In the genomic region with DNA sequence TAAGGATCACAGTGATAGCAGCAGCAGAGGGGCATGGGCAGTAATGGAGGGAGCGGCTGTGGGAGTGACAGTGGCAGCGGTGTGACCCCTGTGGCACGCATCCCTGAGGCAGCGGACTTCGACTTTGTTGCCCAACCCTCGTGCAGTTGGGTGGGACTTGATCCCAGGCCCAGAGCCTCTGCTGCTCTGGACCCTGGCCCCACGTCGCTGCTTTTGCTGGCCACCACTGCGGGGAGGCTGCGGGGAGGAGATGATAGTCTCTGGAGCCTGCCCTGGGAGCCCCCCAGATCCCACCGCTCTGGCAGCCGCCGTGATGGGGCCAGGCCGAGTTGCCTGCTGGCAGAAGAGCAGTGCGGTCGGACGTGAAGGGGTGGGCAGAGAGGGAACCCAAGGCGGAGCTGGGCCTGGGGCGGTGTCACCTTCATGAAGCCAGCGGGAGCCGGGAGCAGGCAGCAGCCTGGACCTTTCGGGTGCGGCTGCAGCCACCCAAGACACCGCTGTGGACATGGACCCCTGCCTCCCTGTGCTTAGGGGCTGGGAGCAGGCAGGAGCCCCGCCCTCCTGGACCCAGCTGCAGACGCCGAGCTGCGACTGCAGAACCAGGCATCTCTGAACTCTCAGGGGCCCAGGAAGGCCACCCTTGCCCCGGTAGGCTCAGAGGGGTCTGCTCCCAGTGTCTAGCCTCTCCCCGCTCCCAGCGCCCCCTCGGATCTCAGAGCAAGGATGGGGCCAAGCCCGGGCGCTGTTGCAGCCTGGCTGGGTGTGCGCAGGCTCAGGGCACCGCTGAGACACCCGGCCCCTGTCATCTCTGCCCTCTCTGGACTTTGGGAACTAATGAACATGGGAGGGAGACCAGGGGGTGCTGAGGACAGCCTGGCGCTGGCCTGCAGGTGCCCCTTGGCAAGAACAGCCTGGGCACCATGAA, we compare ENCODE assay signal across 19 cellular contexts.
"Had no signal": no experiment of that assay in that cellular context is flagged by ENCODE, and none has a peak within 500 bp of the region (broad histone marks: within the 10 kb centered on the region; RNA-seq: fewer than 3 reads in every experiment).

No MANE protein-coding gene starts in this region.

- H3K27me3 ChIP-seq: heart left ventricle, ovary, transverse colon had no signal

- DNase-seq: activated CD4-positive, alpha-beta memory T cell treated with anti-CD3 and anti-CD28 coated beads for 36 hours; activated CD4-positive, alpha-beta T cell treated with anti-CD3 and anti-CD28 coated beads for 4 hours; activated CD4-positive, CD25-positive, alpha-beta regulatory T cell; activated naive CD4-positive, alpha-beta T cell treated with anti-CD3 and anti-CD28 coated beads, Interleukin-2, amount 10 ng/mL, durations not matched to agents 7 days and 5 days; activated T-cell treated with anti-CD3 and anti-CD28 coated beads, Interleukin-2, amount 50 U/mL, for 48 hours; amygdala; cerebellar nuclear complex; endodermal cell; lower lobe of right lung; naive B cell; ovary; stimulated activated CD4-positive, alpha-beta T cell treated with anti-CD3 and anti-CD28 coated beads, Interleukin-1b, Interleukin-23, amount 100 ng/mL, for 48 hours; SW 1271; T-helper 17 cell; transverse colon had no signal

- H3K27ac ChIP-seq: coronary artery, epithelial cell of prostate, heart left ventricle, lower lobe of right lung, ovary, prostate gland, transverse colon had no signal

- H3K36me3 Mint-ChIP-seq: activated CD4-positive, alpha-beta memory T cell treated with anti-CD3 and anti-CD28 coated beads for 36 hours; activated naive CD4-positive, alpha-beta T cell treated with anti-CD3 and anti-CD28 coated beads, Interleukin-2, amount 10 ng/mL, durations not matched to agents 7 days and 5 days; naive B cell had no signal

- H3K27ac Mint-ChIP-seq: activated CD4-positive, alpha-beta memory T cell treated with anti-CD3 and anti-CD28 coated beads for 36 hours; activated naive CD4-positive, alpha-beta T cell treated with anti-CD3 and anti-CD28 coated beads, Interleukin-2, amount 10 ng/mL, durations not matched to agents 7 days and 5 days; endodermal cell; naive B cell; T-helper 17 cell had no signal

- H3K4me3 Mint-ChIP-seq: activated CD4-positive, alpha-beta memory T cell treated with anti-CD3 and anti-CD28 coated beads for 36 hours; activated naive CD4-positive, alpha-beta T cell treated with anti-CD3 and anti-CD28 coated beads, Interleukin-2, amount 10 ng/mL, durations not matched to agents 7 days and 5 days; endodermal cell; naive B cell; T-helper 17 cell had no signal

- H3K4me1 ChIP-seq: prostate gland had no signal

- ATAC-seq: T-helper 17 cell had no signal

- H3K4me1 Mint-ChIP-seq: activated naive CD4-positive, alpha-beta T cell treated with anti-CD3 and anti-CD28 coated beads, Interleukin-2, amount 10 ng/mL, durations not matched to agents 7 days and 5 days; naive B cell had no signal

- H3K4me3 ChIP-seq: coronary artery, heart left ventricle, lower lobe of right lung, ovary, prostate gland, transverse colon had no signal

- H3K27me3 Mint-ChIP-seq: activated CD4-positive, alpha-beta memory T cell treated with anti-CD3 and anti-CD28 coated beads for 36 hours; activated naive CD4-positive, alpha-beta T cell treated with anti-CD3 and anti-CD28 coated beads, Interleukin-2, amount 10 ng/mL, durations not matched to agents 7 days and 5 days; naive B cell; T-helper 17 cell had no signal

- H3K9me3 Mint-ChIP-seq: activated CD4-positive, alpha-beta memory T cell treated with anti-CD3 and anti-CD28 coated beads for 36 hours; activated naive CD4-positive, alpha-beta T cell treated with anti-CD3 and anti-CD28 coated beads, Interleukin-2, amount 10 ng/mL, durations not matched to agents 7 days and 5 days; endodermal cell; naive B cell had no signal

- H3K36me3 ChIP-seq: heart left ventricle, lower lobe of right lung, ovary, prostate gland, transverse colon had no signal

- H3K9me3 ChIP-seq: heart left ventricle, lower lobe of right lung, ovary, prostate gland, transverse colon had no signal
